Comparison of ENCODE assay signal across 8 cellular contexts in the genomic region with DNA sequence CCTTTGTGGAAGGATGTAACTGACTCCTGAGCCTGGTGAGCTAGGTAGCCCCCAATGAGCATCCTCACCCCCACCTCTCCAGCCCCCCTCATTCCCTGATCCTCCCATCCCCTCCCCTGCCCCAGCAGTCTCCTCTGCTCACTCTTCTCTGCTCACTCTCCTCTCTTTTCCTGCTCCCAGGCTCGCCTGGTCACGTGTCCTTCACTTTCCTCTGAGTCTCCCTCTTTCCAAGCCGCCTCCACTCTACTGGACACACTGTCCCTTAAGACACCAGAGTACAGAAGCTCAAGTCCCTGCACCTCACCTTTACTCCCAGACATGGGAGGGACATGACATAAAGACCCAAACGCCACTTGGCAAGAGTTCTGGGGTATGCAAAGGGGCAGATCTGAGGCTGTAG.
"Had no signal": no experiment of that assay in that cellular context is flagged by ENCODE, and none has a peak within 500 bp of the region (broad histone marks: within the 10 kb centered on the region; RNA-seq: fewer than 3 reads in every experiment).

No MANE protein-coding gene starts in this region.

- FAIRE-seq: H1, H54, HTR-8/SVneo had no signal

- H3K4me2 ChIP-seq: GM23338 had no signal

- H2AFZ ChIP-seq: GM23338 had no signal

- H3K27ac Mint-ChIP-seq: GM23338, H9 had no signal

- H3K36me3 Mint-ChIP-seq: IgD-negative memory B cell had no signal

- H3K4me3 Mint-ChIP-seq: GM23338, H9 had no signal

- H3K9me3 Mint-ChIP-seq: GM23338 had no signal

- H3K4me3 ChIP-seq: GM23338 had no signal

- DNase-seq: H9, HCEC 1CT, KBM-7 had no signal

- ATAC-seq: GM23338 had no signal
